ENCODE assay signal across 8 cellular contexts in the genomic region with DNA sequence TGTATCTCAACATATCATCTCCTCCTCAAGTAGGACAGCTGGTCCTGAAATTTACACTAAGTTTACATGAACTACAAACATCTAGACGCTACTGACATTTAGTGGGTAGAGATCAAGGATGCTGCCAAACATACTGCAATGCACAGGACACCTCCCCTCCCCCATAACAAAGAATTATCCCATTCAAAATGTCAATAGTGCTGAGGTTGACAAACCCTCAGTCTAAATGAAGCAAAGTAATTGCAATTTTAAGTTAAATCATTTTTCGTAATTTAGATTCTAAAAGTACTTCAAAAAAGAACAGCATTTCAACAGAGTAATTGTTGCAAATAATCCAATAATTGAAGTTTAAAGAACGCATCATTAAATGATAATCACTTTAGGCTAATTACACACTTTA. TPM values are rescaled to one million over a fixed set of nuclear protein-coding genes. Genes with fewer than 3 reads are reported as not detected.
A peak's percentile ranks its signal among the peaks of the same experiment; 100 is the strongest.
DNase-seq lines count a peak whose midpoint lies in the region; ATAC-seq and TF ChIP-seq lines count a peak whose summit lies in the region.

No MANE protein-coding gene starts in this region.

- no peak for TF ChIP-seq CTCF in OCI-LY7 (conservative IDR thresholded peaks at IDR 0.05; ENCODE audit: low read length)
- no peak for TF ChIP-seq CTCF in endothelial cell (IDR thresholded peaks at IDR 0.05; ENCODE audit: unreplicated experiment)
- no peak for TF ChIP-seq CTCF in osteocyte (IDR thresholded peaks at IDR 0.05)

- POLR2A ChIA-PET in OCI-LY7 (lab: Charles Lee): interaction anchor here (1.5 to 2.0 kb wide), 3 partner anchors 11 to 66 kb away, joined by 3 to 19 read pairs (median 6); a partner anchor contains a TSS

- H3K9ac ChIP-seq in ES-I3 (ENCODE audit: low read depth, low read length): peak overlapping the region; percentile 92

- no peaks in the 10 kb centered on the region for H3K9me2 ChIP-seq in OCI-LY7 (ENCODE audit: insufficient read depth, low read length)

- H3K27ac ChIP-seq in OCI-LY7 (ENCODE audit: low read depth, low read length, poor library complexity, severe bottlenecking): no peak overlapping the region

- intact Hi-C loops in OCI-LY7 (cut with micrococcal nuclease; ENCODE audit: unreplicated experiment): loop anchor here (5.0 kb wide), 1 partner anchor 760 kb away; a partner anchor contains a TSS

- peaks cover 9% of the 10 kb centered on the region; the same call in 1 of the 2 replicates for H4K20me1 ChIP-seq in OCI-LY7 (ENCODE audit: insufficient read depth, low read length)

- DNase-seq in OCI-LY7 (ENCODE audit: low spot score): no peak
- no peak for DNase-seq in endothelial cell (ENCODE audit: low spot score)
- DNase-seq in osteocyte (ENCODE audit: extremely low spot score, unreplicated experiment): no peak
- no peak for DNase-seq in ecto neural progenitor cell (ENCODE audit: low spot score)

- ATAC-seq in activated CD4-positive, CD25-positive, alpha-beta regulatory T cell treated with anti-CD3 and anti-CD28 coated beads, Interleukin-2, amount 50 U/mL, for 24 hours: no peak
- no peak for ATAC-seq in HG03354 (IDR thresholded peaks at IDR 0.05; ENCODE audit: poor library complexity, severe bottlenecking, unreplicated experiment)
- ATAC-seq in GM19467 (IDR thresholded peaks at IDR 0.05; ENCODE audit: unreplicated experiment): no peak

- peak overlapping the region; percentile 75 for H3K4me3 ChIP-seq in OCI-LY7 (ENCODE audit: low read depth, low read length, poor library complexity, severe bottlenecking)

- H3K79me2 ChIP-seq in OCI-LY7 (ENCODE audit: insufficient read depth, low read depth, low read length): peaks cover 32% of the 10 kb centered on the region; the same call in 1 of the 2 replicates

- H3K36me3 Mint-ChIP-seq in endothelial cell (ENCODE audit: low read depth, unreplicated experiment) (peaks cover 3% of the 10 kb centered on the region), osteocyte (ENCODE audit: unreplicated experiment) (peaks cover 11% of the 10 kb centered on the region)

- no peaks in the 10 kb centered on the region for H3K4me1 Mint-ChIP-seq in endothelial cell (ENCODE audit: unreplicated experiment)
- H3K4me1 Mint-ChIP-seq in osteocyte (ENCODE audit: unreplicated experiment): peaks cover 24% of the 10 kb centered on the region

- peak overlapping the region; percentile 85; the same call in 1 of the 2 replicates for H2AFZ ChIP-seq in OCI-LY7 (ENCODE audit: low read length)

- CTCF ChIA-PET in OCI-LY7 (lab: Charles Lee; ENCODE audit: unreplicated experiment): no interaction called here

- H3K27me3 Mint-ChIP-seq in endothelial cell (ENCODE audit: unreplicated experiment) (peaks cover 3% of the 10 kb centered on the region), osteocyte (ENCODE audit: unreplicated experiment) (no peaks in the 10 kb centered on the region)

- H3K4me3 Mint-ChIP-seq in endothelial cell (ENCODE audit: unreplicated experiment): peak overlapping the region; percentile 93
- peak overlapping the region; percentile 96 for H3K4me3 Mint-ChIP-seq in osteocyte (ENCODE audit: unreplicated experiment)

- H3K27ac Mint-ChIP-seq in endothelial cell (ENCODE audit: unreplicated experiment): no peak overlapping the region
- H3K27ac Mint-ChIP-seq in osteocyte (ENCODE audit: unreplicated experiment): peak overlapping the region; percentile 95

- no TSS peak for BruUV-seq in OCI-LY7 (replicated peaks; lab: Mats Ljungman, UMichigan)

- H3K4me2 ChIP-seq in OCI-LY7 (ENCODE audit: low read length): peak overlapping the region; percentile 78

- H3K36me3 ChIP-seq in ES-I3 (ENCODE audit: insufficient read depth, low read length): 0 out of 2 replicates have a peak, but pooled peaks cover 2% of the 10 kb centered on the region
- peaks cover 35% of the 10 kb centered on the region for H3K36me3 ChIP-seq in OCI-LY7 (ENCODE audit: insufficient read depth, low read length)

- H3K9me3 ChIP-seq in ES-I3 (ENCODE audit: control insufficient read depth, insufficient read depth, low read length) (no peaks in the 10 kb centered on the region), OCI-LY7 (ENCODE audit: low read length) (no peaks in the 10 kb centered on the region)

- no peaks in the 10 kb centered on the region for H3K4me1 ChIP-seq in ES-I3 (ENCODE audit: insufficient read depth, low read length)
- peaks cover 14% of the 10 kb centered on the region for H3K4me1 ChIP-seq in OCI-LY7 (ENCODE audit: insufficient read depth, low read length, poor library complexity, severe bottlenecking)

- H3K9me3 Mint-ChIP-seq in endothelial cell (ENCODE audit: unreplicated experiment): no peaks in the 10 kb centered on the region
- H3K9me3 Mint-ChIP-seq in osteocyte (ENCODE audit: unreplicated experiment): no peaks in the 10 kb centered on the region

RNA-seq across cellular contexts. Expression of a gene that starts 1.2 kb away (rescaled TPM):
- total RNA-seq in OCI-LY7 (2014; rRNA removed; shearing (Covaris generic)): 12.1 and 13.1 TPM in 2 replicates
- total RNA-seq in OCI-LY7 (2022) (13.1 and 13.9 TPM in 2 replicates), endothelial cell (ENCODE audit: unreplicated experiment) (8.3 TPM), osteocyte (9.5 and 9.6 TPM in 2 replicates)

RNA-seq across cellular contexts. Expression of a gene that starts 49.1 kb away (rescaled TPM):
- total RNA-seq in OCI-LY7 (2014; rRNA removed; shearing (Covaris generic)): 0.23 TPM in 1 of 2 replicates, not detected in the other
- total RNA-seq in OCI-LY7 (2022) (0.11 and 0.24 TPM in 2 replicates), endothelial cell (ENCODE audit: unreplicated experiment) (4.6 TPM), osteocyte (121 and 126 TPM in 2 replicates)

Comparison
In these comparisons a context has a peak if more than half of its experiments do, and no peak if none do; other contexts are left out.
1. RNA of a gene that starts 49.1 kb away (total RNA-seq): 121 to 126 TPM in osteocyte; 4.6 TPM in endothelial cell (single experiment) and 0.11 to 0.24 TPM in OCI-LY7; every median in the first group is over 10 times any median in the second.